ENCODE assay signal across 15 cellular contexts in genomic region chr6:159989471-159989870, GRCh38. TPM values are rescaled to one million over a fixed set of nuclear protein-coding genes. Genes with fewer than 3 reads are reported as not detected.
DNase-seq lines count a peak whose midpoint lies in the region; ATAC-seq and TF ChIP-seq lines count a peak whose summit lies in the region.
"Had no signal": no experiment of that assay in that cellular context is flagged by ENCODE, and none has a peak within 500 bp of the region (broad histone marks: within the 10 kb centered on the region; RNA-seq: fewer than 3 reads in every experiment).

No MANE protein-coding gene starts in this region.

- H3K4me3 ChIP-seq in DND-41 (ENCODE audit: low read depth in 1 of 2, low read length in 2 of 2) (no peak overlapping the region), brain microvascular endothelial cell (ENCODE audit: low read depth, low read length) (no peak overlapping the region), trophoblast cell (ENCODE audit: low read depth, low read length) (no peak overlapping the region)
- H3K4me3 ChIP-seq: upper lobe of left lung had no signal

- no peak for ATAC-seq in DND-41 (ENCODE audit: insufficient read depth, low read depth)
- peak; percentile 8 for ATAC-seq in HG02943 (IDR thresholded peaks at IDR 0.05; ENCODE audit: low read depth, unreplicated experiment)
- no peak for ATAC-seq in HG03571 (IDR thresholded peaks at IDR 0.05; ENCODE audit: unreplicated experiment)

- H3K27me3 ChIP-seq in DND-41 (ENCODE audit: insufficient read depth, low read length, poor library complexity) (no peaks in the 10 kb centered on the region), brain microvascular endothelial cell (replicated peaks) (no peaks in the 10 kb centered on the region), trophoblast cell (ENCODE audit: insufficient read depth, low read length) (no peaks in the 10 kb centered on the region)
- H3K27me3 ChIP-seq: upper lobe of left lung had no signal

- H4K91ac ChIP-seq in trophoblast cell (ENCODE audit: low read depth, low read length): no peak overlapping the region

- H2AK5ac ChIP-seq in trophoblast cell (ENCODE audit: low read length): no peak overlapping the region

- H3K79me1 ChIP-seq in trophoblast cell (ENCODE audit: low read length): peaks cover 4% of the 10 kb centered on the region

- H3K27ac ChIP-seq in DND-41 (ENCODE audit: low read length) (peak overlapping the region; percentile 58), brain microvascular endothelial cell (peak overlapping the region; percentile 70), trophoblast cell (ENCODE audit: low read depth, low read length) (no peak overlapping the region)

- no peak for TF ChIP-seq CTCF in DND-41 (IDR thresholded peaks at IDR 0.05; ENCODE audit: borderline replicate concordance, extremely low read depth, low read length, poor library complexity, severe bottlenecking)
- no peak for TF ChIP-seq CTCF in brain microvascular endothelial cell (IDR thresholded peaks at IDR 0.05; ENCODE audit: low read depth, low read length, missing control alignments)

- peaks cover 100% of the 10 kb centered on the region for H3K79me2 ChIP-seq in DND-41 (ENCODE audit: insufficient read depth, low read length)
- peaks cover 4% of the 10 kb centered on the region for H3K79me2 ChIP-seq in trophoblast cell (ENCODE audit: control insufficient read depth, insufficient read depth, low read length, poor library complexity)

- H4K12ac ChIP-seq in trophoblast cell (ENCODE audit: low read depth, low read length): no peak overlapping the region

- no peak for DNase-seq in DND-41
- no peak for DNase-seq in brain microvascular endothelial cell
- no peak for DNase-seq in trophoblast cell
- DNase-seq in CD1c-positive myeloid dendritic cell (ENCODE audit: extremely low spot score): no peak
- no peak for DNase-seq in NCI-H345 treated with DMSO at 0.1 percent for 48 hours (lab: John Stamatoyannopoulos, UW; ENCODE audit: unreplicated experiment)
- DNase-seq in stimulated activated CD4-positive, alpha-beta T cell treated with anti-CD3 and anti-CD28 coated beads, Interleukin-4, amount 100 ng/mL, for 1 hour: no peak
- DNase-seq: CD4-positive, alpha-beta T cell; hippocampal formation; naive B cell; NCI-H2081 treated with DMSO at 0.1 percent for 48 hours; SHP77 treated with DMSO at 0.1 percent for 48 hours; stimulated activated CD4-positive, alpha-beta T cell treated with anti-CD3 and anti-CD28 coated beads, Interleukin-1b, Interleukin-23, amount 100 ng/mL, for 48 hours had no signal

- peaks cover 42% of the 10 kb centered on the region for H3K36me3 ChIP-seq in DND-41 (ENCODE audit: insufficient read depth, low read length)
- H3K36me3 ChIP-seq in brain microvascular endothelial cell (replicated peaks): no peaks in the 10 kb centered on the region
- H3K36me3 ChIP-seq in trophoblast cell (ENCODE audit: control insufficient read depth in 1 of 2, insufficient read depth in 2 of 2, low read length in 2 of 2): peaks cover 2 to 4% of the 10 kb centered on the region in 2 experiments

- peaks cover 59% of the 10 kb centered on the region for H3K4me1 ChIP-seq in DND-41 (ENCODE audit: insufficient read depth, low read length)
- peaks cover 6 to 7% of the 10 kb centered on the region in 2 experiments for H3K4me1 ChIP-seq in trophoblast cell (ENCODE audit: control insufficient read depth in 1 of 2, insufficient read depth in 2 of 2, low read length in 2 of 2)

- no CpG with 5 or more reads among the region's 2 CpGs for WGBS in trophoblast cell (ENCODE audit: extremely low coverage, insufficient coverage, insufficient read length)

- H3K23ac ChIP-seq in trophoblast cell (ENCODE audit: low read length): no peak overlapping the region

- H3K4me2 ChIP-seq in DND-41 (ENCODE audit: insufficient read depth, low read length) (no peak overlapping the region), trophoblast cell (ENCODE audit: low read length) (no peak overlapping the region)

- in situ Hi-C loops in brain microvascular endothelial cell (cut with HindIII; ENCODE audit: low pct_ligation_motif_present, low sequenced_read_pairs): no loop called here

- H3K14ac ChIP-seq in trophoblast cell (ENCODE audit: low read length): no peak overlapping the region

- no peak overlapping the region for H2BK5ac ChIP-seq in trophoblast cell (ENCODE audit: low read depth, low read length, poor library complexity)

- H2AFZ ChIP-seq in DND-41 (ENCODE audit: low read depth, low read length) (no peak overlapping the region), trophoblast cell (ENCODE audit: insufficient read depth, low read length, poor library complexity) (no peak overlapping the region)

- H3K4ac ChIP-seq in trophoblast cell (ENCODE audit: low read depth, low read length): peak overlapping the region; percentile 54

- H4K8ac ChIP-seq in trophoblast cell (ENCODE audit: low read depth, low read length): no peak overlapping the region

- no peak overlapping the region for H2BK120ac ChIP-seq in trophoblast cell (ENCODE audit: insufficient read depth, low read length, poor library complexity)

- H3K9me3 ChIP-seq in DND-41 (ENCODE audit: insufficient read depth, low read length, severe bottlenecking) (no peaks in the 10 kb centered on the region), trophoblast cell (ENCODE audit: insufficient read depth, low read depth, low read length) (no peaks in the 10 kb centered on the region)
- H3K9me3 ChIP-seq: upper lobe of left lung had no signal

- no peak overlapping the region for H3K18ac ChIP-seq in trophoblast cell (ENCODE audit: low read length)

- peaks cover 48% of the 10 kb centered on the region for H4K20me1 ChIP-seq in DND-41 (ENCODE audit: insufficient read depth, low read length)

- no peak overlapping the region for H2BK12ac ChIP-seq in trophoblast cell (ENCODE audit: low read length)

- H3K9ac ChIP-seq in DND-41 (ENCODE audit: low read depth, low read length) (no peak overlapping the region), trophoblast cell (ENCODE audit: low read length) (no peak overlapping the region)

RNA-seq across cellular contexts. Expression of gene IGF2R, which starts 20.6 kb away (rescaled TPM):
- polyA plus RNA-seq in trophoblast cell (2013): 42.7 and 44.7 TPM in 2 replicates
